ENCODE assay signal across 9 cellular contexts in the genomic region with DNA sequence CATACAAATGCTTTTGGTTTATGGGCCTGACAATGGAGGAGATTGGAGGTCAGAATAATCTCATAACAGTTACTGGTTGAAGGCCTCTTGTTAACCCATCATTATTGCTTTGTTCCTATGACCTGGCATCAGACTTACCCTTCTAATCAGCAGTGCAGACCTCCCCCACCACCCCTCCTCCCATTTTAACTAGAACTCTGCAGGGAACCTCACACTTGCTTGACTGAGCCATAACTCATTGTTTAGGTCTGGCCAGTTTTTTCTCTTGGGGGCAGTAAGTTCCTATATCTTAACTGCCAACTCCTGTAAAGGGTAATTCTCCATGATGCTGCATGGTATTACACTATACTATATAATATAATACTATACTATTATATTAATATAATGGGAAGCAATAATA.
"Had no signal": no experiment of that assay in that cellular context is flagged by ENCODE, and none has a peak within 500 bp of the region (broad histone marks: within the 10 kb centered on the region; RNA-seq: fewer than 3 reads in every experiment).

No MANE protein-coding gene starts in this region.

- H3K27me3 Mint-ChIP-seq: IgD-negative memory B cell had no signal

- H3K4me3 Mint-ChIP-seq: HFFc6, IgD-negative memory B cell had no signal

- H3K4me3 ChIP-seq: GM23248, HAP-1 had no signal

- H3K36me3 ChIP-seq: HAP-1 had no signal

- H3K4me1 Mint-ChIP-seq: IgD-negative memory B cell had no signal

- H3K27ac Mint-ChIP-seq: HFFc6, IgD-negative memory B cell had no signal

- ATAC-seq: HCT116, HepG2 had no signal

- H3K9me3 ChIP-seq: HAP-1 had no signal

- H3K36me3 Mint-ChIP-seq: IgD-negative memory B cell had no signal

- H3K9me3 Mint-ChIP-seq: HFFc6 had no signal

- DNase-seq: GM23248, GOT3, H7, HFFc6, KBM-7 had no signal

- H3K4me1 ChIP-seq: HAP-1 had no signal

- H3K27ac ChIP-seq: GM23248 had no signal
